ENCODE assay signal across 22 cellular contexts in the genomic region with DNA sequence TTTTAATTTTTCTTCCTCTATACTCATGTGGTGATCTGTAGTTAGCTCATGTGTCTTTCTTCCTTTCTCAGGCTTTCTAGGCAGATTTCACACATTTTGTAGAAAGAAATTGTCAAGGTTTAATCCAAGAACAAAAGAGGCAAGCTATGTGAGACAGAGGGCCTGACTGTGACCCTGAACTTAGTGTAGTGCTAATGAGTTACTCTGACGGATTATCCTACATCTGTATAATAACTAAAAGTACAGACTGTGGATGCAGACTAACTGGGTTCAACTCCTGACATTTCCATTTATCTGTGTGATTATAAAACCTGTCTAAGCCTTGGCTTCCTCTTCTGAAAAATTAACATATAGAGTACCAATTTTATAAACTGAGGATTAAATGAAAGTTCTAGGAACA.
"Had no signal": no experiment of that assay in that cellular context is flagged by ENCODE, and none has a peak within 500 bp of the region (broad histone marks: within the 10 kb centered on the region; RNA-seq: fewer than 3 reads in every experiment).

No MANE protein-coding gene starts in this region.

- H3K9me3 ChIP-seq: colonic mucosa, esophagus muscularis mucosa, gastroesophageal sphincter, heart left ventricle, left ventricle myocardium inferior, lower lobe of right lung had no signal

- ATAC-seq: effector memory CD8-positive, alpha-beta T cell; foreskin keratinocyte; gastroesophageal sphincter; left colon; left lobe of liver; lower lobe of right lung had no signal

- H3K27me3 Mint-ChIP-seq: dendritic cell treated with granulocyte-macrophage colony-stimulating factor and Interleukin-4, amounts not matched to agents 40 ng/mL and 50 ng/mL, for 4 days; effector memory CD8-positive, alpha-beta T cell; memory B cell had no signal

- H3K36me3 ChIP-seq: colonic mucosa had no signal

- H3K4me1 ChIP-seq: colonic mucosa, lower lobe of right lung had no signal

- H3K4me3 ChIP-seq: colonic mucosa, esophagus muscularis mucosa, gastroesophageal sphincter, heart left ventricle, hepatocyte, left ventricle myocardium inferior, lower lobe of right lung had no signal

- DNase-seq: colonic mucosa; cortex of kidney; effector CD8-positive, alpha-beta T cell; effector memory CD8-positive, alpha-beta T cell; foreskin keratinocyte; heart left ventricle; hypothalamus; immature natural killer cell; islet precursor cell; kidney; kidney glomerular epithelial cell; left colon; left ventricle myocardium inferior; lower lobe of right lung; mesendoderm; midbrain had no signal

- H3K27ac Mint-ChIP-seq: dendritic cell treated with granulocyte-macrophage colony-stimulating factor and Interleukin-4, amounts not matched to agents 40 ng/mL and 50 ng/mL, for 4 days; memory B cell had no signal

- H3K27me3 ChIP-seq: colonic mucosa, esophagus muscularis mucosa, foreskin keratinocyte, gastroesophageal sphincter, heart left ventricle, hepatocyte had no signal

- H3K9me3 Mint-ChIP-seq: dendritic cell treated with granulocyte-macrophage colony-stimulating factor and Interleukin-4, amounts not matched to agents 40 ng/mL and 50 ng/mL, for 4 days; effector memory CD8-positive, alpha-beta T cell; immature natural killer cell; memory B cell had no signal

- H3K4me3 Mint-ChIP-seq: dendritic cell treated with granulocyte-macrophage colony-stimulating factor and Interleukin-4, amounts not matched to agents 40 ng/mL and 50 ng/mL, for 4 days; effector memory CD8-positive, alpha-beta T cell; immature natural killer cell; memory B cell had no signal
